Comparison of ENCODE assay signal across 1 cellular context in the genomic region with DNA sequence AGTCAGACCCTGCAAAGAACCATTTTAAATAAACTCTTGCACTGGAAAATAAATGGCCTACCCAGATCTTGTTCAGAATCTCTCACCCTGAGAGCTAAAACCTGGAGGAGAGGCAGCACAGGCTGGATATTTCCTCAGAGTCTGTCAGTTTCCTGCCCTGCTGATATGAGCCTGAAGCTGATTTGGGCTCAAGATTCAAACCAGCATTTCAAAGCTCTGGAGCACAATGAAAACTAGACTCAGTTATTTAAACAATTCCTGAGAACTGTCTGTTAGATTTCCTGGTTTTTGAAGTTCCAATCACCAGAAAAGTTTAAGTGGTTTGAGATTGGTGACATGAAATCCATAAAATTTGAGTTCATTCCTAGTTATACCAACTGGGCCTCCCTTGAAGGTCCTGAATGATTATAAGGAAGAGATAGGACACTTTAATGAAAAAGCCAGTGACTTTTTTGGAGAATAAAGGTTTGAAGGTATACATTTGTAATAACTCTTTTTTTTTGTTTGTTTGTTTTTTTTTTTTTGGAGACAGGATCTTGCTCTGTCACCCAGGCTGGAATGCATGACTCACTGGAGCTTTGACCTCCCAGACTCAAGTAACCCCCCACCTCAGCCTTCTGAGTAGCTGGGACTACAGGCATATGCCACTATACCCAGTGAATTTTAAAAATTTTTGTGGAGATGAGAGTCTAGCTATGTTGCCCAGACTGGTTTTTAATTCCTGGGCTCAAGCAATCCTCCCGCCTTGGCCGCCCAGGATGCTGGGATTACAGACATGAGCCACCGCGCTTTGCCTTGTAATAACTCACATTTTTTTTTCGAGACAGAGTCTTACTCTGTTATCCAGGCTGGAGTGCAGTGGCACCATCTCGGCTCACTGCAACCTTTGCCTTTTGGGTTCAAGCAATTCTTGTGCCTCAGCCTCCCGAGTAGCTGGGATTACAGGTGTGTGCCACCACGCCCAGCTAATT.
TF ChIP-seq lines count a peak whose summit lies in the region.

No MANE protein-coding gene starts in this region.

TF ChIP-seq in K562, 482 proteins besides CTCF, POLR2A, EP300 and RAD21:
- TF ChIP-seq SMARCE1 (IDR thresholded peaks at IDR 0.05): peak; percentile 71
- TF ChIP-seq, protein P1, sequence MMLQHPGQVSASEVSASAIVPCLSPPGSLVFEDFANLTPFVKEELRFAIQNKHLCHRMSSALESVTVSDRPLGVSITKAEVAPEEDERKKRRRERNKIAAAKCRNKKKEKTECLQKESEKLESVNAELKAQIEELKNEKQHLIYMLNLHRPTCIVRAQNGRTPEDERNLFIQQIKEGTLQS (IDR thresholded peaks at IDR 0.05): peak; percentile 72
- TF ChIP-seq, protein P1 (CRISPR knock-in tag; conservative IDR thresholded peaks at IDR 0.05): no peak
- no peak for TF ChIP-seq MYC (IDR thresholded peaks at IDR 0.05; ENCODE audit: low read depth, low read length)
- no peak for TF ChIP-seq MYC (CRISPR knock-in tag; IDR thresholded peaks at IDR 0.05; ENCODE audit: borderline replicate concordance, low read depth)
- no peak for TF ChIP-seq SETDB1 (IDR thresholded peaks at IDR 0.05; ENCODE audit: low read length)
- TF ChIP-seq ZNF384 (IDR thresholded peaks at IDR 0.05; ENCODE audit: low read depth, low read length): peak; percentile 81
- TF ChIP-seq ZNF316 (IDR thresholded peaks at IDR 0.05): peak; percentile 34; the same call in 1 of the 2 replicates
- no peak for TF ChIP-seq CHD2 (IDR thresholded peaks at IDR 0.05; ENCODE audit: low read depth, low read length)
- peak; percentile 51; the same call in 1 of the 2 replicates for TF ChIP-seq SMARCC2 (IDR thresholded peaks at IDR 0.05; ENCODE audit: low read depth)
- TF ChIP-seq DPF2 (IDR thresholded peaks at IDR 0.05): peak; percentile 68
- no peak for TF ChIP-seq NR2C2 (CRISPR knock-in tag; IDR thresholded peaks at IDR 0.05)
- TF ChIP-seq NR2C2 (tag; IDR thresholded peaks at IDR 0.05): peak; percentile 47; the same call in 1 of the 2 replicates
- TF ChIP-seq SMARCA4 (IDR thresholded peaks at IDR 0.05): peak; percentile 77; the same call in 1 of the 2 replicates
- TF ChIP-seq, protein P2, sequence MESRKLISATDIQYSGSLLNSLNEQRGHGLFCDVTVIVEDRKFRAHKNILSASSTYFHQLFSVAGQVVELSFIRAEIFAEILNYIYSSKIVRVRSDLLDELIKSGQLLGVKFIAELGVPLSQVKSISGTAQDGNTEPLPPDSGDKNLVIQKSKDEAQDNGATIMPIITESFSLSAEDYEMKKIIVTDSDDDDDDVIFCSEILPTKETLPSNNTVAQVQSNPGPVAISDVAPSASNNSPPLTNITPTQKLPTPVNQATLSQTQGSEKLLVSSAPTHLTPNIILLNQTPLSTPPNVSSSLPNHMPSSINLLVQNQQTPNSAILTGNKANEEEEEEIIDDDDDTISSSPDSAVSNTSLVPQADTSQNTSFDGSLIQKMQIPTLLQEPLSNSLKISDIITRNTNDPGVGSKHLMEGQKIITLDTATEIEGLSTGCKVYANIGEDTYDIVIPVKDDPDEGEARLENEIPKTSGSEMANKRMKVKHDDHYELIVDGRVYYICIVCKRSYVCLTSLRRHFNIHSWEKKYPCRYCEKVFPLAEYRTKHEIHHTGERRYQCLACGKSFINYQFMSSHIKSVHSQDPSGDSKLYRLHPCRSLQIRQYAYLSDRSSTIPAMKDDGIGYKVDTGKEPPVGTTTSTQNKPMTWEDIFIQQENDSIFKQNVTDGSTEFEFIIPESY (CRISPR knock-in tag; IDR thresholded peaks at IDR 0.05): peak; percentile 72
- TF ChIP-seq, protein P3, sequence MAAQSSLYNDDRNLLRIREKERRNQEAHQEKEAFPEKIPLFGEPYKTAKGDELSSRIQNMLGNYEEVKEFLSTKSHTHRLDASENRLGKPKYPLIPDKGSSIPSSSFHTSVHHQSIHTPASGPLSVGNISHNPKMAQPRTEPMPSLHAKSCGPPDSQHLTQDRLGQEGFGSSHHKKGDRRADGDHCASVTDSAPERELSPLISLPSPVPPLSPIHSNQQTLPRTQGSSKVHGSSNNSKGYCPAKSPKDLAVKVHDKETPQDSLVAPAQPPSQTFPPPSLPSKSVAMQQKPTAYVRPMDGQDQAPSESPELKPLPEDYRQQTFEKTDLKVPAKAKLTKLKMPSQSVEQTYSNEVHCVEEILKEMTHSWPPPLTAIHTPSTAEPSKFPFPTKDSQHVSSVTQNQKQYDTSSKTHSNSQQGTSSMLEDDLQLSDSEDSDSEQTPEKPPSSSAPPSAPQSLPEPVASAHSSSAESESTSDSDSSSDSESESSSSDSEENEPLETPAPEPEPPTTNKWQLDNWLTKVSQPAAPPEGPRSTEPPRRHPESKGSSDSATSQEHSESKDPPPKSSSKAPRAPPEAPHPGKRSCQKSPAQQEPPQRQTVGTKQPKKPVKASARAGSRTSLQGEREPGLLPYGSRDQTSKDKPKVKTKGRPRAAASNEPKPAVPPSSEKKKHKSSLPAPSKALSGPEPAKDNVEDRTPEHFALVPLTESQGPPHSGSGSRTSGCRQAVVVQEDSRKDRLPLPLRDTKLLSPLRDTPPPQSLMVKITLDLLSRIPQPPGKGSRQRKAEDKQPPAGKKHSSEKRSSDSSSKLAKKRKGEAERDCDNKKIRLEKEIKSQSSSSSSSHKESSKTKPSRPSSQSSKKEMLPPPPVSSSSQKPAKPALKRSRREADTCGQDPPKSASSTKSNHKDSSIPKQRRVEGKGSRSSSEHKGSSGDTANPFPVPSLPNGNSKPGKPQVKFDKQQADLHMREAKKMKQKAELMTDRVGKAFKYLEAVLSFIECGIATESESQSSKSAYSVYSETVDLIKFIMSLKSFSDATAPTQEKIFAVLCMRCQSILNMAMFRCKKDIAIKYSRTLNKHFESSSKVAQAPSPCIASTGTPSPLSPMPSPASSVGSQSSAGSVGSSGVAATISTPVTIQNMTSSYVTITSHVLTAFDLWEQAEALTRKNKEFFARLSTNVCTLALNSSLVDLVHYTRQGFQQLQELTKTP (IDR thresholded peaks at IDR 0.05; ENCODE audit: low read depth in 1 of 2, partially characterized antibody in 2 of 2): peak in 1 of 2 experiments; percentile 64
- no peak for TF ChIP-seq MYNN (IDR thresholded peaks at IDR 0.05)
- no peak for TF ChIP-seq MYNN (CRISPR knock-in tag; IDR thresholded peaks at IDR 0.05)
- TF ChIP-seq ARID1B (IDR thresholded peaks at IDR 0.05): peak; percentile 38; the same call in 1 of the 2 replicates
- peak; percentile 64; the same call in 1 of the 2 replicates for TF ChIP-seq JUN (IDR thresholded peaks at IDR 0.05; ENCODE audit: borderline replicate concordance, low read depth, low read length)
- TF ChIP-seq JUN (CRISPR knock-in tag; IDR thresholded peaks at IDR 0.05; ENCODE audit: borderline replicate concordance): no peak
- 0 out of 4 replicates have a peak, but pooled peaks of 1 of the 2 experiments have one; percentile 7 for TF ChIP-seq TRIM24 (IDR thresholded peaks at IDR 0.05)
- no peak for TF ChIP-seq ZC3H11A (IDR thresholded peaks at IDR 0.05; ENCODE audit: low read depth, low read length)
- TF ChIP-seq JUND (IDR thresholded peaks at IDR 0.05; ENCODE audit: borderline replicate concordance, low read depth, low read length): peak; percentile 74; the same call in 1 of the 2 replicates
- TF ChIP-seq JUND (tag; IDR thresholded peaks at IDR 0.05; ENCODE audit: borderline replicate concordance, low read depth, low read length): peak; percentile 43; the same call in 2 of the 3 replicates
- peak; percentile 84 for TF ChIP-seq FOSL1 (tag; conservative IDR thresholded peaks at IDR 0.05)
TF ChIP-seq in K562: peak in this region for 15.
